Comparison of ENCODE assay signal across 25 cellular contexts in genomic region chr7:79785556-79785955, GRCh38.
"Had no signal": no experiment of that assay in that cellular context is flagged by ENCODE, and none has a peak within 500 bp of the region (broad histone marks: within the 10 kb centered on the region; RNA-seq: fewer than 3 reads in every experiment).

No MANE protein-coding gene starts in this region.

- H3K27ac ChIP-seq: body of pancreas, foreskin keratinocyte, pancreas, psoas muscle, right atrium auricular region, spleen, thoracic aorta, upper lobe of left lung had no signal

- H3K4me1 ChIP-seq: body of pancreas, foreskin keratinocyte, pancreas, psoas muscle, right atrium auricular region, spleen, upper lobe of left lung had no signal

- H3K27me3 ChIP-seq: body of pancreas, pancreas, right atrium auricular region, spleen, upper lobe of left lung had no signal

- DNase-seq: activated CD4-positive, alpha-beta T cell treated with anti-CD3 and anti-CD28 coated beads for 4 hours; activated CD4-positive, alpha-beta T cell treated with anti-CD3 and anti-CD28 coated beads, Interleukin-2, amount 50 U/mL, for 48 hours; activated CD4-positive, CD25-positive, alpha-beta regulatory T cell; activated CD8-positive, alpha-beta memory T cell treated with anti-CD3 and anti-CD28 coated beads, Interleukin-2, amount 50 U/mL, for 48 hours; activated naive CD4-positive, alpha-beta T cell treated with Interleukin-2 at 50 U/mL for 16 hours; activated naive CD8-positive, alpha-beta T cell treated with anti-CD3 and anti-CD28 coated beads for 36 hours; activated T-cell treated with anti-CD3 and anti-CD28 coated beads, Interleukin-2, amount 50 U/mL, for 4 hours; amygdala; body of pancreas; effector CD4-positive, alpha-beta T cell; foreskin keratinocyte; left ventricle myocardium superior; nephron progenitor cell; pancreas; psoas muscle; spleen; stimulated activated CD4-positive, alpha-beta T cell treated with anti-CD3 and anti-CD28 coated beads, Interleukin-4, amount 100 ng/mL, for 1 hour; stimulated activated naive CD4-positive, alpha-beta T cell; T-helper 17 cell; upper lobe of left lung had no signal

- H3K9me3 Mint-ChIP-seq: activated naive CD8-positive, alpha-beta T cell treated with anti-CD3 and anti-CD28 coated beads for 36 hours; activated T-helper 2 cell treated with anti-CD3 and anti-CD28 coated beads, Interferon-gamma antibody, Interleukin-2, Interleukin-4, amounts not matched to agents 10 μg/mL and 5 μg/mL and 100 μg/mL, durations not matched to agents 14 hours and 24 hours and 36 hours; dendritic cell treated with granulocyte-macrophage colony-stimulating factor and Interleukin-4, amounts not matched to agents 40 ng/mL and 50 ng/mL, for 4 days had no signal

- ATAC-seq: activated T-cell treated with anti-CD3 and anti-CD28 coated beads, Interleukin-2, amount 50 U/mL, for 4 hours; body of pancreas; foreskin keratinocyte; left ventricle myocardium superior; pancreas; psoas muscle; T-helper 17 cell had no signal

- H3K4me3 ChIP-seq: body of pancreas, pancreas, psoas muscle, right atrium auricular region, spleen, thoracic aorta, upper lobe of left lung had no signal

- H3K27ac Mint-ChIP-seq: activated naive CD8-positive, alpha-beta T cell treated with anti-CD3 and anti-CD28 coated beads for 36 hours; activated T-helper 2 cell treated with anti-CD3 and anti-CD28 coated beads, Interferon-gamma antibody, Interleukin-2, Interleukin-4, amounts not matched to agents 10 μg/mL and 5 μg/mL and 100 μg/mL, durations not matched to agents 14 hours and 24 hours and 36 hours; dendritic cell treated with granulocyte-macrophage colony-stimulating factor and Interleukin-4, amounts not matched to agents 40 ng/mL and 50 ng/mL, for 4 days; memory B cell; nephron progenitor cell; T-helper 17 cell had no signal

- H3K4me1 Mint-ChIP-seq: activated naive CD8-positive, alpha-beta T cell treated with anti-CD3 and anti-CD28 coated beads for 36 hours; memory B cell; T-helper 17 cell had no signal

- H3K36me3 ChIP-seq: pancreas, right atrium auricular region, spleen, thoracic aorta, upper lobe of left lung had no signal

- H3K9me3 ChIP-seq: body of pancreas, pancreas, right atrium auricular region, thoracic aorta, upper lobe of left lung had no signal

- H3K36me3 Mint-ChIP-seq: activated naive CD8-positive, alpha-beta T cell treated with anti-CD3 and anti-CD28 coated beads for 36 hours; memory B cell had no signal

- H3K4me3 Mint-ChIP-seq: activated naive CD8-positive, alpha-beta T cell treated with anti-CD3 and anti-CD28 coated beads for 36 hours; activated T-cell treated with anti-CD3 and anti-CD28 coated beads, Interleukin-2, amount 50 U/mL, for 4 hours; dendritic cell treated with granulocyte-macrophage colony-stimulating factor and Interleukin-4, amounts not matched to agents 40 ng/mL and 50 ng/mL, for 4 days; memory B cell; nephron progenitor cell; T-helper 17 cell had no signal

- H3K27me3 Mint-ChIP-seq: activated naive CD8-positive, alpha-beta T cell treated with anti-CD3 and anti-CD28 coated beads for 36 hours; dendritic cell treated with granulocyte-macrophage colony-stimulating factor and Interleukin-4, amounts not matched to agents 40 ng/mL and 50 ng/mL, for 4 days; memory B cell; T-helper 17 cell had no signal
